ENCODE assay signal across 8 cellular contexts in the genomic region with DNA sequence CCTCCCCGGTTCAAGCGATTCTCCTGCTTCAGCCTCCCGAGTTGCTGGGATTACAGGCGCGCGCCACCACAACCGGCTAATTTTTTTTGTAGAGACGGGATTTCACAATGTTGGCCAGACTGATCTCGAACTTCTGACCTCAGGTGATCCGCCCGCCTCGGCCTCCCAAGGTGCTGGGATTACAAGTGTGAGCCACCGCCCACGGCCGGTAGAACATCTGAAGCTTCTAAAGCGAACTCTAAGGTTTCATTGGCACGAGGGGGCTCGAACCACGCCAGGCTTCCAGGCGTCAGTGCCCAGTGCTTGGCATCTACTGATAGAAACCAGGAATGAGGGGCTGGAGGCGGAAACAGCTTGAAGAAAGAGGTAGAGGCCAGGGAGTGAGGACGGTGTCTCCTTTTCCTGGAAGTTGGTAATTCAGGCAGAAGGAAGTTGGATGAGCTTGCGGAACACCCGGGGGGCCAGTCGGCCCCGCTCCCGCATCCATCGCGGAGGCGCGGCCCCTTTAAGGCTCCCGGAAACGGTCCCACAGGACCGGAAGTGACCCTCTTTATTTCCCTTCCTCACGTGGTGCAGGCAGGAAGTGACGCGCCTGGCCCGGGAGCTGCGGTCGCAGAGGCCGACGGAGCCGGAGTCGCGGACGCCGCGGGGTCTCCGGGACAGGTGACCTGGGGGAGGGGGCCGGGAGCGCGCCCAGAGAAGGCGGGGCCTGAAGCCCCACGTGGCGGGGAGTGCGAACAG. TPM values are rescaled to one million over a fixed set of nuclear protein-coding genes. Genes with fewer than 3 reads are reported as not detected.
A peak's percentile ranks its signal among the peaks of the same experiment; 100 is the strongest.
DNase-seq lines count a peak whose midpoint lies in the region; ATAC-seq, FAIRE-seq and TF ChIP-seq lines count a peak whose summit lies in the region.

A gene (plus strand): TSS at position 579 of the 741 bp plus-strand sequence. CDS start 1,876 bp downstream, outside the sequence.

- H3K4me1 ChIP-seq in adipocyte (ENCODE audit: control insufficient read depth, insufficient read depth, low read length) (peaks cover 25% of the 10 kb centered on the region), heart right ventricle (peaks cover 6 to 42% (median 28%) of the 10 kb centered on the region in 9 donors)

- peak within 1 kb of the TSS; percentile 91 for H3K9ac ChIP-seq in adipocyte (ENCODE audit: low read length)

- H3K4me3 Mint-ChIP-seq in HFFc6 = peak within 1 kb of the TSS; percentile 92

- TF ChIP-seq CTCF in GM10248 (IDR thresholded peaks at IDR 0.05; ENCODE audit: control extremely low read depth, extremely low read depth, low read depth, missing control alignments) (no peak), HFFc6 (IDR thresholded peaks at IDR 0.05) (no peak), NB4 (IDR thresholded peaks at IDR 0.05; ENCODE audit: low read depth, low read length) (no peak), heart right ventricle (IDR thresholded peaks at IDR 0.05) (no peak)

- H3K36me3 ChIP-seq in adipocyte (ENCODE audit: control insufficient read depth, insufficient read depth, low read length, severe bottlenecking) (peaks cover 26% of the 10 kb centered on the region), heart right ventricle (peaks cover 0 to 30% (median 16%) of the 10 kb centered on the region in 9 donors)

- peak within 1 kb of the TSS; percentile 80 to 97 (median 94) for H3K27ac ChIP-seq in heart right ventricle

- DNase-seq in GM10248 (ENCODE audit: extremely low spot score) = peak; percentile 95
- DNase-seq in HFFc6 = peak; percentile 95
- DNase-seq in NB4 (ENCODE audit: low read depth) = peak; percentile 100
- DNase-seq in SK-N-DZ (ENCODE audit: low spot score) = peak; percentile 92
- peak; percentile 98 for DNase-seq in adipocyte (ENCODE audit: low read depth)
- peak; percentile 95 to 96 for DNase-seq in heart right ventricle
- DNase-seq in posterior cingulate gyrus = peak; percentile 93 to 99 (median 96)
- peak; percentile 95 for DNase-seq in urothelium cell line (ENCODE audit: low spot score)

- POLR2A ChIA-PET in GM10248 (lab: Yijun Ruan, JAX) = interaction anchor here (0.6 to 2.2 kb wide), 15 partner anchors 10 to 1643 kb away, joined by 3 to 30 read pairs (median 4); a partner anchor contains a TSS

- ATAC-seq in heart right ventricle = peak; percentile 51 to 78 (median 64)

- peak; percentile 96 for TF ChIP-seq POLR2A in NB4 (IDR thresholded peaks at IDR 0.05; ENCODE audit: extremely low read depth, insufficient read length)

- H3K9me3 Mint-ChIP-seq in HFFc6 = no peaks in the 10 kb centered on the region

- 13 to 14% methylated on average over 48 to 56 of the region's 56 CpGs for WGBS in heart right ventricle, 2 donors

- H3K9me3 ChIP-seq in adipocyte (ENCODE audit: control insufficient read depth, low read length) (no peaks in the 10 kb centered on the region), heart right ventricle (no peaks in the 10 kb centered on the region)

- H3K27me3 ChIP-seq in adipocyte (replicated peaks; ENCODE audit: control insufficient read depth, insufficient read depth, low read length) (no peaks in the 10 kb centered on the region), heart right ventricle (no peaks in the 10 kb centered on the region)

- intact Hi-C loops in heart right ventricle (cut with DNase I) = no loop called here
- intact Hi-C loops in posterior cingulate gyrus (cut with DNase I) = loop anchor here (2.0 kb wide), 1 partner anchor 17 kb away; no protein-coding TSS in a partner anchor

- no peaks in the 10 kb centered on the region; the same call in none of the 2 replicates for H3K27me3 Mint-ChIP-seq in HFFc6 (ENCODE audit: insufficient read depth)

- H3K4me3 ChIP-seq in NB4 (ENCODE audit: low read depth, low read length) = peak within 1 kb of the TSS; percentile 88
- H3K4me3 ChIP-seq in adipocyte (ENCODE audit: low read length) = peak within 1 kb of the TSS; percentile 84
- H3K4me3 ChIP-seq in heart right ventricle = peak within 1 kb of the TSS; percentile 49 to 81 (median 62)

- FAIRE-seq in urothelium cell line (lab: Jason Lieb, UNC) = peak; percentile 85

- CTCF ChIA-PET in GM10248 (lab: Yijun Ruan, JAX) = interaction anchor here (0.6 to 5.6 kb wide), 8 partner anchors 10 to 135 kb away, joined by 3 to 103 read pairs (median 4); a partner anchor contains a TSS

- peaks cover 28% of the 10 kb centered on the region for H3K36me3 Mint-ChIP-seq in HFFc6 (ENCODE audit: low read depth)

- peaks cover 52% of the 10 kb centered on the region for H3K4me1 Mint-ChIP-seq in HFFc6 (ENCODE audit: low read depth)

- H3K27ac Mint-ChIP-seq in HFFc6 = peak within 1 kb of the TSS; percentile 92

RNA-seq across cellular contexts. Expression of the gene that starts here (rescaled TPM):
- total RNA-seq in HFFc6 (2021; fragmentation: NEBNext Ultra II Directional; extraction: Animal tissue kit (Norgen Biotek cat#: 25700)) = 10 to 100 TPM; 20.6 to 30.6 (median 23.8) TPM
- 1.4 and 3.0 TPM in 2 replicates for polyA plus RNA-seq in SK-N-DZ (2014; cell fraction: cytosol; rRNA removed)
- polyA plus RNA-seq in SK-N-DZ (2014; cell fraction: nucleus; rRNA removed) = 3.2 and 3.6 TPM in 2 replicates
- total RNA-seq in heart right ventricle = 10 to 100 TPM; 14.2 to 28.7 (median 17.4) TPM
- polyA plus RNA-seq in heart right ventricle = 10 to 100 TPM; 15.8 to 31.1 TPM

Comparison
In these comparisons a context has a peak if more than half of its experiments do, and no peak if none do; other contexts are left out.
1. Peak in every context shown above with its lines: DNase-seq, ATAC-seq, H3K4me3 ChIP-seq and H3K27ac ChIP-seq.